9 cellular contexts compared by ENCODE assay signal in genomic region chr9:76441551-76442322, GRCh38. TPM values are rescaled to one million over a fixed set of nuclear protein-coding genes. Genes with fewer than 3 reads are reported as not detected.
DNase-seq lines count a peak whose midpoint lies in the region; ATAC-seq lines count a peak whose summit lies in the region.
"Had no signal": no experiment of that assay in that cellular context is flagged by ENCODE, and none has a peak within 500 bp of the region (broad histone marks: within the 10 kb centered on the region; RNA-seq: fewer than 3 reads in every experiment).

No MANE protein-coding gene starts in this region.

- peak overlapping the region; percentile 88 for H3K4me3 Mint-ChIP-seq in activated T-helper 2 cell treated with anti-CD3 and anti-CD28 coated beads, Interferon-gamma antibody, Interleukin-2, Interleukin-4, amounts not matched to agents 10 μg/mL and 5 μg/mL and 100 μg/mL, durations not matched to agents 14 hours and 24 hours and 36 hours (ENCODE audit: low read depth)
- H3K4me3 Mint-ChIP-seq: naive B cell had no signal

- ATAC-seq in HG03060 (IDR thresholded peaks at IDR 0.05; ENCODE audit: low read depth, unreplicated experiment) = peak; percentile 51

- H3K27ac Mint-ChIP-seq in activated T-helper 2 cell treated with anti-CD3 and anti-CD28 coated beads, Interferon-gamma antibody, Interleukin-2, Interleukin-4, amounts not matched to agents 10 μg/mL and 5 μg/mL and 100 μg/mL, durations not matched to agents 14 hours and 24 hours and 36 hours = peak overlapping the region; percentile 99

- H3K36me3 Mint-ChIP-seq in activated T-helper 2 cell treated with anti-CD3 and anti-CD28 coated beads, Interferon-gamma antibody, Interleukin-2, Interleukin-4, amounts not matched to agents 10 μg/mL and 5 μg/mL and 100 μg/mL, durations not matched to agents 14 hours and 24 hours and 36 hours (ENCODE audit: low read depth) = peaks cover 19% of the 10 kb centered on the region
- H3K36me3 Mint-ChIP-seq: naive B cell had no signal

- H3K4me1 Mint-ChIP-seq in activated T-helper 2 cell treated with anti-CD3 and anti-CD28 coated beads, Interferon-gamma antibody, Interleukin-2, Interleukin-4, amounts not matched to agents 10 μg/mL and 5 μg/mL and 100 μg/mL, durations not matched to agents 14 hours and 24 hours and 36 hours (ENCODE audit: low read depth) = peaks cover 65% of the 10 kb centered on the region
- H3K4me1 Mint-ChIP-seq: naive B cell had no signal

- no peaks in the 10 kb centered on the region for H3K9me3 Mint-ChIP-seq in activated T-helper 2 cell treated with anti-CD3 and anti-CD28 coated beads, Interferon-gamma antibody, Interleukin-2, Interleukin-4, amounts not matched to agents 10 μg/mL and 5 μg/mL and 100 μg/mL, durations not matched to agents 14 hours and 24 hours and 36 hours

- no peaks in the 10 kb centered on the region for H3K27me3 Mint-ChIP-seq in activated T-helper 2 cell treated with anti-CD3 and anti-CD28 coated beads, Interferon-gamma antibody, Interleukin-2, Interleukin-4, amounts not matched to agents 10 μg/mL and 5 μg/mL and 100 μg/mL, durations not matched to agents 14 hours and 24 hours and 36 hours (ENCODE audit: low read depth)

- peak; percentile 69 for DNase-seq in activated CD4-positive, alpha-beta T cell treated with anti-CD3 and anti-CD28 coated beads for 48 hours
- no peak for DNase-seq in activated CD4-positive, alpha-beta T cell treated with anti-CD3 and anti-CD28 coated beads for 1 hour
- peak; percentile 19 for DNase-seq in activated T-helper 2 cell treated with anti-CD3 and anti-CD28 coated beads, Interferon-gamma antibody, Interleukin-2, Interleukin-4, amounts not matched to agents 10 μg/mL and 5 μg/mL and 100 μg/mL, durations not matched to agents 14 hours and 24 hours and 36 hours (ENCODE audit: low spot score)
- DNase-seq in stimulated activated CD4-positive, alpha-beta T cell treated with anti-CD3 and anti-CD28 coated beads, Interleukin-2, amount 100 ng/mL, for 48 hours = peak; percentile 33 to 41
- DNase-seq in SIG-M5 treated with dmso at 0.1 percent for 504 hours (lab: John Stamatoyannopoulos, UW; ENCODE audit: unreplicated experiment) (no peak), NCI-H2227 (lab: John Stamatoyannopoulos, UW; ENCODE audit: unreplicated experiment) (no peak), NCI-H2171 treated with DMSO at 0.1 percent for 48 hours (lab: John Stamatoyannopoulos, UW) (no peak)
- DNase-seq: naive B cell had no signal

- intact Hi-C loops in activated T-helper 2 cell treated with anti-CD3 and anti-CD28 coated beads, Interferon-gamma antibody, Interleukin-2, Interleukin-4, amounts not matched to agents 10 μg/mL and 5 μg/mL and 100 μg/mL, durations not matched to agents 14 hours and 24 hours and 36 hours (cut with micrococcal nuclease) = loop anchor here (1.0 to 2.0 kb wide), 7 partner anchors 17 to 246 kb away; partner anchors contain the start of gene GCNT1

RNA-seq across cellular contexts. Expression of gene GCNT1, which starts 17.2 kb away (rescaled TPM):
- 12.1 and 15.0 TPM in 2 replicates for total RNA-seq in activated T-helper 2 cell treated with anti-CD3 and anti-CD28 coated beads, Interferon-gamma antibody, Interleukin-2, Interleukin-4, amounts not matched to agents 10 μg/mL and 5 μg/mL and 100 μg/mL, durations not matched to agents 14 hours and 24 hours and 36 hours

RNA-seq across cellular contexts. Expression of gene RFK, which starts 47.5 kb away (rescaled TPM):
- 14.9 and 17.1 TPM in 2 replicates for total RNA-seq in activated T-helper 2 cell treated with anti-CD3 and anti-CD28 coated beads, Interferon-gamma antibody, Interleukin-2, Interleukin-4, amounts not matched to agents 10 μg/mL and 5 μg/mL and 100 μg/mL, durations not matched to agents 14 hours and 24 hours and 36 hours

Comparison
In these comparisons a context has a peak if more than half of its experiments do, and no peak if none do; other contexts are left out.
1. DNase-seq: peak in activated CD4-positive, alpha-beta T cell treated with anti-CD3 and anti-CD28 coated beads for 48 hours (single experiment), activated T-helper 2 cell treated with anti-CD3 and anti-CD28 coated beads, Interferon-gamma antibody, Interleukin-2, Interleukin-4, amounts not matched to agents 10 μg/mL and 5 μg/mL and 100 μg/mL, durations not matched to agents 14 hours and 24 hours and 36 hours (single experiment) and stimulated activated CD4-positive, alpha-beta T cell treated with anti-CD3 and anti-CD28 coated beads, Interleukin-2, amount 100 ng/mL, for 48 hours (2 of 2); none in activated CD4-positive, alpha-beta T cell treated with anti-CD3 and anti-CD28 coated beads for 1 hour (single experiment), SIG-M5 treated with dmso at 0.1 percent for 504 hours (single experiment), NCI-H2227 (single experiment) and NCI-H2171 treated with DMSO at 0.1 percent for 48 hours (single experiment).